ENCODE assay signal across 11 cellular contexts in genomic region chr14:34081126-34081575, GRCh38.
DNase-seq lines count a peak whose midpoint lies in the region; ATAC-seq and TF ChIP-seq lines count a peak whose summit lies in the region.
"Had no signal": no experiment of that assay in that cellular context is flagged by ENCODE, and none has a peak within 500 bp of the region (broad histone marks: within the 10 kb centered on the region; RNA-seq: fewer than 3 reads in every experiment).

No MANE protein-coding gene starts in this region.

- POLR2A ChIA-PET in HEK293T (lab: Yijun Ruan, JAX) = interaction anchor here (0.8 to 1.1 kb wide), 2 partner anchors 16 to 21 kb away, joined by 3 read pairs; no protein-coding TSS in a partner anchor

- no peak for ATAC-seq in HG03039 (IDR thresholded peaks at IDR 0.05; ENCODE audit: unreplicated experiment)
- ATAC-seq: activated CD4-positive, CD25-positive, alpha-beta regulatory T cell treated with anti-CD3 and anti-CD28 coated beads, Interleukin-2, amount 50 U/mL, for 24 hours; stimulated activated naive B cell treated with anti-CD40 and anti-IgM and Interleukin-4, amounts not matched to agents 10 μg/mL and 1 μg/mL and 100 μg/mL, for 72 hours had no signal

- no peak overlapping the region for H3K4me3 ChIP-seq in astrocyte of the spinal cord (ENCODE audit: low read depth, low read length)

- CTCF ChIA-PET in HEK293T (lab: Yijun Ruan, JAX) = interaction anchor here (2.2 kb wide), 1 partner anchor 17 kb away, joined by 7 read pairs; no protein-coding TSS in a partner anchor

- no peak for TF ChIP-seq CTCF in astrocyte of the spinal cord (IDR thresholded peaks at IDR 0.05; ENCODE audit: low read depth, low read length)

- DNase-seq in A172 (ENCODE audit: low spot score) (peak; percentile 42), HEK293T (ENCODE audit: extremely low spot score) (no peak), astrocyte of the spinal cord (ENCODE audit: low read depth, low spot score) (peak; percentile 65), kidney glomerular epithelial cell (lab: John Stamatoyannopoulos, UW) (peak; percentile 56), hepatic stellate cell (ENCODE audit: low spot score) (no peak), Kasumi-1 (lab: John Stamatoyannopoulos, UW) (no peak), NCI-H510A (lab: John Stamatoyannopoulos, UW) (no peak)
- DNase-seq: activated naive CD4-positive, alpha-beta T cell treated with anti-CD3 and anti-CD28 coated beads, Interleukin-2, amount 50 U/mL, for 16 hours; stimulated activated naive B cell treated with anti-CD40 and anti-IgM and Interleukin-4, amounts not matched to agents 10 μg/mL and 1 μg/mL and 100 μg/mL, for 72 hours had no signal

- in situ Hi-C loops in astrocyte of the spinal cord (cut with HindIII; ENCODE audit: low sequenced_read_pairs) = no loop called here

TF ChIP-seq in HEK293T, 16 proteins besides CTCF, POLR2A, EP300 and RAD21:
- TF ChIP-seq SUZ12 (IDR thresholded peaks at IDR 0.05) (no peak), L3MBTL2 (conservative IDR thresholded peaks at IDR 0.05) (peak; percentile 34), PKNOX1 (IDR thresholded peaks at IDR 0.05) (peak; percentile 38; the same call in 1 of the 2 replicates)

Comparison
In these comparisons a context has a peak if more than half of its experiments do, and no peak if none do; other contexts are left out.
1. DNase-seq: peak in A172 (single experiment), astrocyte of the spinal cord (single experiment) and kidney glomerular epithelial cell (single experiment); none in HEK293T (single experiment), hepatic stellate cell (single experiment), Kasumi-1 (0 of 2) and NCI-H510A (single experiment).